ENCODE assay signal across 21 cellular contexts in genomic region chr4:99290848-99291786, GRCh38. TPM values are rescaled to one million over a fixed set of nuclear protein-coding genes. Genes with fewer than 3 reads are reported as not detected.
DNase-seq lines count a peak whose midpoint lies in the region; ATAC-seq and TF ChIP-seq lines count a peak whose summit lies in the region.
"Had no signal": no experiment of that assay in that cellular context is flagged by ENCODE, and none has a peak within 500 bp of the region (broad histone marks: within the 10 kb centered on the region; RNA-seq: fewer than 3 reads in every experiment).

Gene ADH1A, minus strand, starts transcription at chr4:99290985. Its CDS starts 71 bp downstream, at chr4:99290914.

- BruUV-seq in MCF 10A (replicated peaks; lab: Mats Ljungman, UMichigan) (no TSS peak), mammary epithelial cell (replicated peaks; lab: Mats Ljungman, UMichigan) (no TSS peak)

- CTCF ChIA-PET in MCF 10A (lab: Yijun Ruan, JAX): interaction anchor here (0.7 to 1.2 kb wide), 2 partner anchors 28 to 37 kb away, joined by 3 read pairs; no protein-coding TSS in a partner anchor
- CTCF ChIA-PET in mammary epithelial cell (lab: Charles Lee; ENCODE audit: low non-redundant PET): no interaction called here

- H3K27me3 Mint-ChIP-seq in MCF 10A (ENCODE audit: insufficient read depth, unreplicated experiment): no peaks in the 10 kb centered on the region
- H3K27me3 Mint-ChIP-seq: CD4-positive, alpha-beta T cell had no signal

- H2AFZ ChIP-seq in mammary epithelial cell (ENCODE audit: low read depth, low read length): no peak within 1 kb of the TSS
- H2AFZ ChIP-seq: GM23248 had no signal

- intact Hi-C loops in MCF 10A (cut with micrococcal nuclease): no loop called here
- intact Hi-C loops in mammary epithelial cell (cut with micrococcal nuclease): no loop called here
- intact Hi-C loops in right lobe of liver (cut with DNase I): no loop called here
- intact Hi-C loops in sciatic nerve (cut with DNase I): no loop called here

- WGBS in mammary epithelial cell (ENCODE audit: low coverage, missing lambda C conversion rate): 92% methylated on average over 3 of the region's 3 CpGs
- 22% methylated on average over 3 of the region's 3 CpGs for WGBS in right lobe of liver (ENCODE audit: insufficient coverage, low coverage, low lambda C conversion rate, missing lambda C conversion rate)

- H3K4me3 Mint-ChIP-seq in MCF 10A (ENCODE audit: unreplicated experiment): no peak within 1 kb of the TSS
- H3K4me3 Mint-ChIP-seq: CD4-positive, alpha-beta T cell; IgD-negative memory B cell had no signal

- H3K9me3 ChIP-seq in mammary epithelial cell (replicated peaks; ENCODE audit: insufficient read depth, low read length): no peaks in the 10 kb centered on the region
- H3K9me3 ChIP-seq in right lobe of liver: no peaks in the 10 kb centered on the region
- H3K9me3 ChIP-seq: A549, HAP-1 had no signal

- no peak for TF ChIP-seq POLR2A in right lobe of liver (IDR thresholded peaks at IDR 0.05)

- H3K36me3 ChIP-seq in mammary epithelial cell (ENCODE audit: insufficient read depth, low read length) (no peaks in the 10 kb centered on the region), right lobe of liver (peaks cover 0 to 21% (median 7%) of the 10 kb centered on the region in 4 donors)
- H3K36me3 ChIP-seq: HAP-1 had no signal

- DNase-seq in MCF 10A (ENCODE audit: unreplicated experiment) (no peak), mammary epithelial cell (no peak), right lobe of liver (peak in 1 of 3 donors; percentile 48), sciatic nerve (ENCODE audit: low spot score) (no peak), NCI-H526 treated with DMSO at 0.1 percent for 48 hours (lab: John Stamatoyannopoulos, UW) (no peak), kidney tubule cell (ENCODE audit: low spot score) (no peak)
- DNase-seq: AML-193; CD4-positive, alpha-beta T cell; DMS153; DMS79; GDM1; GM23248 had no signal

- no peaks in the 10 kb centered on the region for H3K36me3 Mint-ChIP-seq in MCF 10A (ENCODE audit: insufficient read depth, unreplicated experiment)
- H3K36me3 Mint-ChIP-seq: IgD-negative memory B cell had no signal

- POLR2A ChIA-PET in MCF 10A (lab: Yijun Ruan, JAX): no interaction called here

- H3K4me2 ChIP-seq in mammary epithelial cell (ENCODE audit: insufficient read depth, low read depth, low read length): no peak within 1 kb of the TSS
- H3K4me2 ChIP-seq: A549 had no signal

- no peak within 1 kb of the TSS for H3K9ac ChIP-seq in mammary epithelial cell (ENCODE audit: insufficient read depth, low read length)
- H3K9ac ChIP-seq: GM23248 had no signal

- no peaks in the 10 kb centered on the region for H3K79me2 ChIP-seq in mammary epithelial cell (ENCODE audit: insufficient read depth, low read length)

- H3K4me3 ChIP-seq in mammary epithelial cell (replicated peaks in 1 of 3; ENCODE audit: insufficient read depth in 1 of 3, low read depth in 2 of 3, low read length in 3 of 3) (no peak within 1 kb of the TSS), right lobe of liver (peak within 1 kb of the TSS; percentile 18 to 62 (median 51))
- H3K4me3 ChIP-seq: A549, GM23248, HAP-1 had no signal

- peak; percentile 67 to 82 (median 78) for ATAC-seq in right lobe of liver
- peak; percentile 39 for ATAC-seq in sciatic nerve
- ATAC-seq in HG03095 (IDR thresholded peaks at IDR 0.05; ENCODE audit: unreplicated experiment): no peak
- ATAC-seq: A549 had no signal

- H3K9me3 Mint-ChIP-seq in MCF 10A (ENCODE audit: unreplicated experiment): peaks cover 10% of the 10 kb centered on the region

- no peaks in the 10 kb centered on the region for H4K20me1 ChIP-seq in mammary epithelial cell (ENCODE audit: insufficient read depth, low read length)

- in situ Hi-C loops in mammary epithelial cell (cut with MboI; ENCODE audit: low sequenced_read_pairs in 2 of 2): no loop called here

- peak within 1 kb of the TSS; percentile 71 for H3K27ac Mint-ChIP-seq in MCF 10A (ENCODE audit: low read depth, unreplicated experiment)
- H3K27ac Mint-ChIP-seq: CD4-positive, alpha-beta T cell; IgD-negative memory B cell had no signal

- H3K27ac ChIP-seq in mammary epithelial cell (ENCODE audit: insufficient read depth, low read depth, low read length) (no peak within 1 kb of the TSS), right lobe of liver (peak within 1 kb of the TSS; percentile 1 to 72 (median 38))
- H3K27ac ChIP-seq: 22Rv1, A549, C4-2B, GM23248 had no signal

- H3K4me1 ChIP-seq in mammary epithelial cell (ENCODE audit: insufficient read depth, low read length) (no peaks in the 10 kb centered on the region), right lobe of liver (peaks cover 0 to 16% (median 0%) of the 10 kb centered on the region in 4 donors)
- H3K4me1 ChIP-seq: A549, HAP-1 had no signal

- dilution Hi-C loops in mammary epithelial cell (cut with HindIII; ENCODE audit: low sequenced_read_pairs): no loop called here

- no peaks in the 10 kb centered on the region for H3K4me1 Mint-ChIP-seq in MCF 10A (ENCODE audit: insufficient read depth, unreplicated experiment)
- H3K4me1 Mint-ChIP-seq: IgD-negative memory B cell had no signal

- no peaks in the 10 kb centered on the region for H3K27me3 ChIP-seq in mammary epithelial cell (ENCODE audit: insufficient read depth, low read length)
- no peaks in the 10 kb centered on the region for H3K27me3 ChIP-seq in right lobe of liver

- TF ChIP-seq CTCF in MCF 10A (IDR thresholded peaks at IDR 0.05; ENCODE audit: unreplicated experiment) (no peak), mammary epithelial cell (conservative IDR thresholded peaks at IDR 0.05 in 1 of 2, IDR thresholded peaks at IDR 0.05 in 1 of 2; ENCODE audit: extremely low read depth in 1 of 2, insufficient read depth in 1 of 2, low read depth in 1 of 2, low read length in 2 of 2) (no peak), right lobe of liver (IDR thresholded peaks at IDR 0.05) (no peak)

RNA-seq across cellular contexts. Expression of gene ADH1A, which starts in this region (rescaled TPM):
- 0.21 TPM in 1 of 2 replicates, not detected in the other for total RNA-seq in MCF 10A (2022)
- not detected for total RNA-seq in mammary epithelial cell
- not detected for polyA plus RNA-seq in mammary epithelial cell
- not detected for polyA minus RNA-seq in mammary epithelial cell
- 100 to 1,000 TPM in 4 of 6 experiments, 10 to 100 TPM in 2; 72.1 to 676 (median 323) TPM for total RNA-seq in right lobe of liver
- total RNA-seq in sciatic nerve: 2.8 TPM
- total RNA-seq: CD4-positive, alpha-beta T cell; Daoy; GM23248; H4 had no signal
- polyA plus RNA-seq: A549, BJ, GM23248, IgD-negative memory B cell had no signal

Comparison
In these comparisons a context has a peak if more than half of its experiments do, and no peak if none do; other contexts are left out.
1. RNA of gene ADH1A (total RNA-seq): 72.1 to 676 TPM in right lobe of liver; 2.8 TPM in sciatic nerve (single experiment), 0.21 TPM in MCF 10A and not detected in mammary epithelial cell; every median in the first group is over 10 times any median in the second.
2. H3K4me3 ChIP-seq: peak in right lobe of liver (3 of 3); none in mammary epithelial cell (0 of 3).